In the genomic region with DNA sequence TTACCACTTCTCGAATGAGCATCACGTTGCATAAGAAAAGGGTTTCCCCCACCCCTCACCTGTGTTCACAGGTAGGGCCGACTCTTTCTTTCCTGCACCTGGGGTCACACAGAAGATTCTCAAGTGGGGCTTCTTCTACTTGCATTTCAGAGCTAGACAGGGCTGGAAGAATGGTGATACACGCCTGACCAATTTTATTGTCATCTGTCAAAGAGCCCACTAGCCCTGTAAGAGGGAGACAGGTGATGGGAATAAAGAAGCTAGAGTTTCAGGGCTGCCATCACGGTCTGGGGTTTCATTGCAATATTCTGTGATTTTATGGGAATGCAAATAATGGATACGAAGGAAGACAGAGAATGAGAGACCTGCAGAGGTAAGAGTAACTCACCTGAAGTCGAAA, we compare ENCODE assay signal across 24 cellular contexts.
"Had no signal": no experiment of that assay in that cellular context is flagged by ENCODE, and none has a peak within 500 bp of the region (broad histone marks: within the 10 kb centered on the region; RNA-seq: fewer than 3 reads in every experiment).

No MANE protein-coding gene starts in this region.

- DNase-seq: colonic mucosa; effector memory CD4-positive, alpha-beta T cell; erythroblast; hypothalamus; immature natural killer cell; islet precursor cell; kidney glomerular epithelial cell; left colon; left ventricle myocardium superior; lower lobe of right lung; naive thymus-derived CD8-positive, alpha-beta T cell; nephron progenitor cell; nucleus accumbens; ovary; posterior cingulate gyrus; psoas muscle; right cardiac atrium; sigmoid colon; stimulated activated CD4-positive, alpha-beta T cell treated with anti-CD3 and anti-CD28 coated beads, Interleukin-2, amount 100 ng/mL, for 24 hours; stimulated activated CD4-positive, alpha-beta T cell treated with anti-CD3 and anti-CD28 coated beads, Interleukin-4, amount 100 ng/mL, for 24 hours; stimulated activated naive CD4-positive, alpha-beta T cell treated with Interleukin-2 at 50 U/mL for 16 hours; stomach; thyroid gland; trophoblast cell had no signal
